Comparison of ENCODE assay signal across 20 cellular contexts in the genomic region with DNA sequence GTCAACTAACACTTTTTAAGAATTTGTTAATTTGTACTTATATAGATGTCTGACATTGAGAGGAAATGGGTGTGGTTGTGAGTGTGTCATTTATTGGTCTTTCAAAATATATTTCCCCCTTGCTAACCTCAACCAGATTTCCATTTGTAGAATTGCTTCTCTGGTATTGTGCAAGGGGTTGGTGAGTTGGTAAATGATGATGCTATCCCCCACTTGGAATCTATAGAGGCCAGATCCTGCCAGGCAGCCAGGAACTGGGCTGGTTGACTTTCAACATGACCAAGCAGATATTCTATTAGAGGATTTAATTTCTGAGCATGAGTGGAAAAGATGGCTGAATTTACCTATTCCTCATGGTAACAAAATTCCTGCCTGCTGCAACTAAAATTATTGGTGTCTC.
"Had no signal": no experiment of that assay in that cellular context is flagged by ENCODE, and none has a peak within 500 bp of the region (broad histone marks: within the 10 kb centered on the region; RNA-seq: fewer than 3 reads in every experiment).

No MANE protein-coding gene starts in this region.

- H3K9me3 ChIP-seq: heart left ventricle, left ventricle myocardium inferior, psoas muscle, sigmoid colon had no signal

- H3K4me3 ChIP-seq: heart left ventricle, left ventricle myocardium inferior, psoas muscle, sigmoid colon had no signal

- H3K4me1 ChIP-seq: heart left ventricle, left ventricle myocardium inferior, psoas muscle, sigmoid colon had no signal

- FAIRE-seq: islet of Langerhans had no signal

- ATAC-seq: activated naive CD4-positive, alpha-beta T cell treated with anti-CD3 and anti-CD28 coated beads, Interleukin-2, amount 50 U/mL, for 72 hours; activated T-cell treated with anti-CD3 and anti-CD28 coated beads, Interleukin-2, amount 50 U/mL, for 4 hours; esophagus mucosa; heart left ventricle; psoas muscle had no signal

- H3K36me3 ChIP-seq: heart left ventricle, left ventricle myocardium inferior, sigmoid colon had no signal

- DNase-seq: activated CD4-positive, alpha-beta T cell treated with anti-CD3 and anti-CD28 coated beads, Interleukin-2, amount 50 U/mL, for 48 hours; activated CD4-positive, CD25-positive, alpha-beta regulatory T cell treated with anti-CD3 and anti-CD28 coated beads, Interleukin-2, amount 50 U/mL, for 72 hours; activated effector memory CD4-positive, alpha-beta T cell treated with anti-CD3 and anti-CD28 coated beads, Interleukin-2, amount 50 U/mL, for 16 hours; activated T-cell treated with anti-CD3 and anti-CD28 coated beads, Interleukin-2, amount 50 U/mL, for 4 hours; amniotic stem cell; cerebellar nuclear complex; dermis blood vessel endothelial cell; endodermal cell; heart left ventricle; left ventricle myocardium inferior; mesenchymal stem cell; nephron progenitor cell; psoas muscle; sigmoid colon; stimulated activated CD4-positive, alpha-beta T cell treated with anti-CD3 and anti-CD28 coated beads, Interleukin-12 subunit alpha, Interleukin-12 subunit beta, amount 100 ng/mL, for 4 hours; stimulated activated naive CD4-positive, alpha-beta T cell treated with Interleukin-2 at 50 U/mL for 16 hours; trophoblast cell had no signal

- H3K27me3 ChIP-seq: heart left ventricle, sigmoid colon had no signal

- H3K27ac ChIP-seq: heart left ventricle, left ventricle myocardium inferior, psoas muscle, sigmoid colon had no signal
